8 cellular contexts compared by ENCODE assay signal in the genomic region with DNA sequence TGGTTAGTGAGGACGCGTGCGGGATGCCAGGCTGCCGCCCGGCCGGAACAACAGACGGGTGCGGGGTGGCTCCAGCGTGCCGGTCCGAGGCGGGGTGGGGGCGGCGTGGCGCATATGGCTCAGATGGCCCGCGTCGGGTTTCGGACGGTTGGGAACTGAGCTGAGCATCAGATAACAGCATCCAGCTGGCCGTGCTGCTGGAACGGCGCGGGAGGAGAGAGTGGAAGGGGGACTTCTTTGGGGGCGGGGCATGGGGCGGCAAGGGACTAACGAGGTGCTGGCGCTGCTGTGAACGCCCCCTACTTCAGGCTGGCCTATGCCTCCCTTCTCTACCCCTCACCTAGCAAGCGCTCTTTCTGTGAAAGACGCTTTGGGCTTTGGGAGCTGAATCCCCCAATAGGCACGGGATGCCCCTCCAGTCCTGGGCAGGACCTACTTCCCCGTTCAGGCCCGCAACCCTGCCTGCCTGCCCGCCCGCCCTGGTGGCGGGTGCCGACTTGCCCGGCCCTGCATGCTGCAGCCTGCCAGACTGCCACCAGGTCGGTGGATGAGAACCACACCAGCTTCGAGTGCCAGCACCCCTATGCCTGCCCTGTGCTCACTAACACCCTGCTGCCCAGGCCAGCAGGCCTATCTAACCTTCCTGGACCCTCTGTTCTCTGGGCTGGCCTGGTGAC. TPM values are rescaled to one million over a fixed set of nuclear protein-coding genes. Genes with fewer than 3 reads are reported as not detected.
DNase-seq lines count a peak whose midpoint lies in the region; ATAC-seq, FAIRE-seq and TF ChIP-seq lines count a peak whose summit lies in the region.

No MANE protein-coding gene starts in this region.

- H3K9me1 ChIP-seq in IMR-90 (ENCODE audit: insufficient read depth, low read length), result peaks cover 11% of the 10 kb centered on the region; the same call in 1 of the 2 replicates

- no peaks in the 10 kb centered on the region; the same call in 1 of the 2 replicates for H3K36me3 ChIP-seq in IMR-90 (ENCODE audit: control insufficient read depth, insufficient read depth, low read length)
- H3K36me3 ChIP-seq in right lobe of liver, result no peaks in the 10 kb centered on the region
- H3K36me3 ChIP-seq in stomach, result peaks cover 0 to 13% (median 3%) of the 10 kb centered on the region in 4 donors

- peak overlapping the region; percentile 83 for H3K14ac ChIP-seq in IMR-90 (replicated peaks; ENCODE audit: low read depth, low read length)

- TF ChIP-seq EP300 in A549 (IDR thresholded peaks at IDR 0.05), result no peak
- TF ChIP-seq EP300 in stomach (IDR thresholded peaks at IDR 0.05), result no peak

- peak overlapping the region; percentile 86 for H3K4ac ChIP-seq in IMR-90 (ENCODE audit: low read depth, low read length)

- H3K9me3 ChIP-seq in A549 (no peaks in the 10 kb centered on the region), IMR-90 (ENCODE audit: control insufficient read depth, insufficient read depth, low read length) (no peaks in the 10 kb centered on the region), right lobe of liver (no peaks in the 10 kb centered on the region), stomach (no peaks in the 10 kb centered on the region)

- H2AK5ac ChIP-seq in IMR-90 (ENCODE audit: low read depth, low read length), result peak overlapping the region; percentile 10

- dilution Hi-C loops in IMR-90 (cut with HindIII; ENCODE audit: low sequenced_read_pairs, unreplicated experiment), result no loop called here

- H2BK15ac ChIP-seq in IMR-90 (ENCODE audit: low read depth, low read length), result no peak overlapping the region

- no peak overlapping the region for H2BK20ac ChIP-seq in IMR-90 (ENCODE audit: low read depth, low read length)

- peak overlapping the region; percentile 76 to 88; a peak in 5 of 6 replicates for H3K27ac ChIP-seq in A549
- peak overlapping the region; percentile 81 for H3K27ac ChIP-seq in IMR-90 (ENCODE audit: insufficient read depth, low read length)
- peak overlapping the region; percentile 42 to 69 (median 63) for H3K27ac ChIP-seq in right lobe of liver
- H3K27ac ChIP-seq in stomach, result peak overlapping the region; percentile 77 to 94 (median 89)

- H3K9ac ChIP-seq in IMR-90 (ENCODE audit: low read depth, low read length), result peak overlapping the region; percentile 72

- H4K20me1 ChIP-seq in IMR-90 (ENCODE audit: insufficient read depth, low read length), result no peaks in the 10 kb centered on the region

- BruUV-seq in IMR-90 (replicated peaks; lab: Mats Ljungman, UMichigan), result no TSS peak

- H3K79me1 ChIP-seq in IMR-90 (ENCODE audit: low read depth in 1 of 2, low read length in 2 of 2), result peaks cover 0 to 9% of the 10 kb centered on the region in 2 experiments; a peak in 1 of 4 replicates

- no peak overlapping the region for H3K56ac ChIP-seq in IMR-90 (ENCODE audit: extremely low read depth, insufficient read depth, low read length)

- H3K18ac ChIP-seq in IMR-90 (ENCODE audit: low read depth, low read length), result peak overlapping the region; percentile 44; the same call in 1 of the 2 replicates

- H3K23ac ChIP-seq in IMR-90 (ENCODE audit: low read depth, low read length), result peak overlapping the region; percentile 83

- peak overlapping the region; percentile 80 for H3K4me3 ChIP-seq in A549
- H3K4me3 ChIP-seq in IMR-90 (ENCODE audit: insufficient read depth, low read depth, low read length), result peak overlapping the region; percentile 79
- peak overlapping the region; percentile 67 to 97 (median 69) for H3K4me3 ChIP-seq in right lobe of liver
- H3K4me3 ChIP-seq in stomach, result peak overlapping the region; percentile 83 to 89 (median 86)

- CTCF ChIA-PET in A549 (lab: Yijun Ruan, JAX) (interaction anchor here (0.5 to 8.6 kb wide), 25 partner anchors 8 to 386 kb away, joined by 3 to 119 read pairs (median 6); partner anchors contain the start of genes MON1A and UBA7), IMR-90 (lab: Yijun Ruan, JAX) (interaction anchor here (1.1 to 4.6 kb wide), 9 partner anchors 11 to 103 kb away, joined by 3 to 33 read pairs (median 5); partner anchors contain the start of gene UBA7)

- in situ Hi-C loops in IMR-90 (cut with MboI; ENCODE audit: low sequenced_read_pairs), result no loop called here

- peak overlapping the region; percentile 97 for H2AFZ ChIP-seq in IMR-90 (replicated peaks; ENCODE audit: low read length, poor library complexity)

- H4K5ac ChIP-seq in IMR-90 (ENCODE audit: low read depth, low read length), result 0 out of 2 replicates have a peak overlapping the region, but pooled peaks have one; percentile 21

- no peak for TF ChIP-seq CTCF in A549 (IDR thresholded peaks at IDR 0.05)
- no peak for TF ChIP-seq CTCF in IMR-90 (conservative IDR thresholded peaks at IDR 0.05; ENCODE audit: low read depth, low read length)
- TF ChIP-seq CTCF in right lobe of liver (IDR thresholded peaks at IDR 0.05), result no peak
- no peak for TF ChIP-seq CTCF in stomach (IDR thresholded peaks at IDR 0.05)

- H2BK5ac ChIP-seq in IMR-90 (ENCODE audit: low read depth, low read length, poor library complexity, severe bottlenecking), result peak overlapping the region; percentile 42

- H4K91ac ChIP-seq in IMR-90 (ENCODE audit: insufficient read depth, low read depth, low read length), result no peak overlapping the region; the same call in 1 of the 2 replicates

- no peaks in the 10 kb centered on the region for H3K27me3 ChIP-seq in IMR-90 (ENCODE audit: control insufficient read depth, insufficient read depth, low read length)
- no peaks in the 10 kb centered on the region for H3K27me3 ChIP-seq in right lobe of liver
- no peaks in the 10 kb centered on the region for H3K27me3 ChIP-seq in stomach

- peak overlapping the region; percentile 32; the same call in 1 of the 2 replicates for H2BK120ac ChIP-seq in IMR-90 (ENCODE audit: low read depth, low read length)

- no peak for FAIRE-seq in A549 (lab: Jason Lieb, UNC)

- DNase-seq in A549 (ENCODE audit: low read depth in 1 of 2, low spot score in 1 of 2) (no peak), IMR-90 (peak; percentile 39), T-helper 9 cell (peak; percentile 52), cerebellar cortex (ENCODE audit: low spot score) (peak; percentile 29), right lobe of liver (peak in 1 of 3 donors; percentile 56), stomach (no peak), NCI-H2107 (lab: John Stamatoyannopoulos, UW) (no peak)

- no peak for TF ChIP-seq RAD21 in A549 (conservative IDR thresholded peaks at IDR 0.05 in 1 of 2, IDR thresholded peaks at IDR 0.05 in 1 of 2)
- no peak for TF ChIP-seq RAD21 in IMR-90 (IDR thresholded peaks at IDR 0.05; ENCODE audit: low read length)

- TF ChIP-seq POLR2A in A549 (IDR thresholded peaks at IDR 0.05; ENCODE audit: low read length) (no peak), IMR-90 (IDR thresholded peaks at IDR 0.05; ENCODE audit: low read depth, low read length) (no peak), right lobe of liver (IDR thresholded peaks at IDR 0.05) (no peak), stomach (IDR thresholded peaks at IDR 0.05) (no peak)

- H3K4me1 ChIP-seq in A549 (peaks cover 14% of the 10 kb centered on the region), IMR-90 (ENCODE audit: control insufficient read depth, insufficient read depth, low read length) (peaks cover 36% of the 10 kb centered on the region), right lobe of liver (peaks cover 0 to 8% (median 0%) of the 10 kb centered on the region in 4 donors), stomach (peaks cover 40 to 74% (median 59%) of the 10 kb centered on the region in 4 donors)

- POLR2A ChIA-PET in A549 (lab: Yijun Ruan, JAX) (interaction anchor here (0.7 to 2.1 kb wide), 4 partner anchors 16 to 137 kb away, joined by 3 to 12 read pairs (median 3); partner anchors contain the start of gene IP6K1), IMR-90 (lab: Charles Lee; ENCODE audit: unreplicated experiment) (interaction anchor here (0.6 to 1.5 kb wide), 4 partner anchors 10 to 769 kb away, joined by 4 to 9 read pairs (median 6); partner anchors contain the start of genes IP6K1 and UBA7)

- H4K8ac ChIP-seq in IMR-90 (ENCODE audit: low read depth in 2 of 2, low read length in 2 of 2), result peak overlapping the region; percentile 65 to 82; a peak in 3 of 4 replicates

- peak overlapping the region; percentile 81 for H3K4me2 ChIP-seq in A549
- H3K4me2 ChIP-seq in IMR-90 (ENCODE audit: low read depth, low read length), result peak overlapping the region; percentile 98

- H2AK9ac ChIP-seq in IMR-90 (replicated peaks; ENCODE audit: low read depth, low read length, poor library complexity), result peak overlapping the region; percentile 93

- 29% methylated on average over 6 of the region's 41 CpGs for WGBS in A549 (ENCODE audit: missing lambda C conversion rate)
- WGBS in IMR-90 (ENCODE audit: extremely low coverage in 2 of 2, insufficient read length in 1 of 2), 2 experiments, result 2% methylated on average over 20 of the region's 41 CpGs; no CpG with 5 or more reads in 1 of the 2 experiments
- 8% methylated on average over 5 of the region's 41 CpGs for WGBS in right lobe of liver (ENCODE audit: insufficient coverage, low coverage, low lambda C conversion rate, missing lambda C conversion rate)
- 0 to 4% (median 3%) methylated on average over 14 to 41 of the region's 41 CpGs for WGBS in stomach, 5 donors

- intact Hi-C loops in IMR-90 (cut with micrococcal nuclease), result loop anchor here (5.0 kb wide), 1 partner anchor 289 kb away; no protein-coding TSS in a partner anchor
- intact Hi-C loops in right lobe of liver (cut with DNase I), result loop anchor here (5.0 to 10.0 kb wide), 3 partner anchors 34 to 101 kb away; partner anchors contain the start of gene MST1R (in 1 of the 2)
- intact Hi-C loops in stomach (cut with DNase I; ENCODE audit: low total_unique reads), result loop anchor here (2.0 kb wide), 1 partner anchor 35 kb away; no protein-coding TSS in a partner anchor

- ATAC-seq in A549 (peak; percentile 44 to 51), GM18511 (IDR thresholded peaks at IDR 0.05; ENCODE audit: unreplicated experiment) (peak; percentile 11), IMR-90 (ENCODE audit: low read depth) (peak; percentile 28), right lobe of liver (no peak)

RNA-seq across cellular contexts. Expression of gene INKA1, which starts 0.5 kb away (rescaled TPM):
- polyA plus RNA-seq in A549 (2011; rRNA removed) (0.21 and 0.39 TPM in 2 replicates), A549 (2017; fragmentation: RNase III; extraction: RNeasy Plus Mini Kit Qiagen cat#74134 plus additional on column Dnase treatment) (0.51 to 0.75 TPM (median 0.74 TPM) in 3 replicates), IMR-90 (2012; rRNA removed) (4.5 and 5.4 TPM in 2 replicates), stomach (10 to 100 TPM in 1 of 3 donors, 1 to 10 TPM in 2; 4.4 to 15.0 (median 5.5) TPM)
- 1.2 and 1.3 TPM in 2 replicates for polyA plus RNA-seq in A549 (2012; cell fraction: cytosol; rRNA removed)
- polyA plus RNA-seq in A549 (2012; cell fraction: nucleus; rRNA removed), result 0.83 and 0.89 TPM in 2 replicates
- 0.44 TPM in 1 of 2 replicates, not detected in the other for polyA minus RNA-seq in A549 (2011; rRNA and poly(A)+ RNA removed)
- total RNA-seq in IMR-90 (2012; rRNA removed) (2.3 and 2.8 TPM in 2 replicates), right lobe of liver (1 to 10 TPM in 1 of 6 experiments, under 1 TPM in 5; 0.46 to 1.2 (median 0.73) TPM), stomach (1 to 10 TPM in 3 of 5 donors, not detected in 2; 1.8 to 3.3 (median 2.3) TPM)
- 3.7 and 5.2 TPM in 2 replicates for polyA plus RNA-seq in IMR-90 (2012; cell fraction: cytosol; rRNA removed)
- 1.5 and 3.6 TPM in 2 replicates for polyA plus RNA-seq in IMR-90 (2012; cell fraction: nucleus; rRNA removed; ENCODE audit: low replicate concordance)

RNA-seq across cellular contexts. Expression of gene CDHR4, which starts 3.9 kb away (rescaled TPM):
- polyA plus RNA-seq in A549 (2011; rRNA removed), result 0.54 and 0.71 TPM in 2 replicates
- polyA plus RNA-seq in A549 (2012; cell fraction: cytosol; rRNA removed), result 0.66 and 0.73 TPM in 2 replicates
- 9.8 and 13.2 TPM in 2 replicates for polyA plus RNA-seq in A549 (2012; cell fraction: nucleus; rRNA removed)
- polyA plus RNA-seq in A549 (2017; fragmentation: RNase III; extraction: RNeasy Plus Mini Kit Qiagen cat#74134 plus additional on column Dnase treatment), result 0.52 to 1.1 TPM (median 0.66 TPM) in 3 replicates
- 0.73 and 1.2 TPM in 2 replicates for polyA minus RNA-seq in A549 (2011; rRNA and poly(A)+ RNA removed)
- not detected in 2 replicates for total RNA-seq in IMR-90 (2012; rRNA removed)
- 0.07 TPM in 1 of 2 replicates, not detected in the other for polyA plus RNA-seq in IMR-90 (2012; rRNA removed)
- polyA plus RNA-seq in IMR-90 (2012; cell fraction: cytosol; rRNA removed), result 0.03 TPM in 1 of 2 replicates, not detected in the other
- polyA plus RNA-seq in IMR-90 (2012; cell fraction: nucleus; rRNA removed; ENCODE audit: low replicate concordance), result 0.76 and 2.0 TPM in 2 replicates
- total RNA-seq in right lobe of liver, result not detected
- under 1 TPM in 2 of 5 donors, not detected in 3; under 0.01 to 0.73 TPM for total RNA-seq in stomach
- under 1 TPM in 1 of 3 donors, not detected in 2; 0.18 TPM for polyA plus RNA-seq in stomach

RNA-seq across cellular contexts. Expression of gene UBA7, which starts 10.2 kb away (rescaled TPM):
- polyA plus RNA-seq in A549 (2011; rRNA removed) (0.22 and 0.33 TPM in 2 replicates), A549 (2017; fragmentation: RNase III; extraction: RNeasy Plus Mini Kit Qiagen cat#74134 plus additional on column Dnase treatment) (0.54 to 0.63 TPM (median 0.62 TPM) in 3 replicates), IMR-90 (2012; rRNA removed) (57.0 and 57.8 TPM in 2 replicates), stomach (10 to 100 TPM; 27.2 to 56.2 (median 30.2) TPM)
- 0.28 and 0.52 TPM in 2 replicates for polyA plus RNA-seq in A549 (2012; cell fraction: cytosol; rRNA removed)
- polyA plus RNA-seq in A549 (2012; cell fraction: nucleus; rRNA removed), result 7.7 and 8.5 TPM in 2 replicates
- 0.88 and 0.91 TPM in 2 replicates for polyA minus RNA-seq in A549 (2011; rRNA and poly(A)+ RNA removed)
- total RNA-seq in IMR-90 (2012; rRNA removed) (15.3 and 18.6 TPM in 2 replicates), right lobe of liver (10 to 100 TPM; 16.4 to 39.1 (median 28.5) TPM), stomach (100 to 1,000 TPM in 1 of 5 donors, 10 to 100 TPM in 4; 36.2 to 250 (median 76.3) TPM)
- polyA plus RNA-seq in IMR-90 (2012; cell fraction: cytosol; rRNA removed), result 15.4 and 23.7 TPM in 2 replicates
- 627 and 1,170 TPM in 2 replicates for polyA plus RNA-seq in IMR-90 (2012; cell fraction: nucleus; rRNA removed; ENCODE audit: low replicate concordance)

RNA-seq across cellular contexts. Expression of gene IP6K1, which starts 17.3 kb away (rescaled TPM):
- polyA plus RNA-seq in A549 (2011; rRNA removed), result 22.2 and 28.9 TPM in 2 replicates
- 15.8 and 20.0 TPM in 2 replicates for polyA plus RNA-seq in A549 (2012; cell fraction: cytosol; rRNA removed)
- polyA plus RNA-seq in A549 (2012; cell fraction: nucleus; rRNA removed), result 33.9 and 36.7 TPM in 2 replicates
- polyA plus RNA-seq in A549 (2017; fragmentation: RNase III; extraction: RNeasy Plus Mini Kit Qiagen cat#74134 plus additional on column Dnase treatment), result 15.2 to 16.3 TPM (median 16.2 TPM) in 3 replicates
- polyA minus RNA-seq in A549 (2011; rRNA and poly(A)+ RNA removed), result 75.4 and 78.6 TPM in 2 replicates
- total RNA-seq in IMR-90 (2012; rRNA removed), result 28.6 and 28.7 TPM in 2 replicates
- 28.3 and 31.2 TPM in 2 replicates for polyA plus RNA-seq in IMR-90 (2012; rRNA removed)
- 21.4 and 28.9 TPM in 2 replicates for polyA plus RNA-seq in IMR-90 (2012; cell fraction: cytosol; rRNA removed)
- 31.3 and 54.5 TPM in 2 replicates for polyA plus RNA-seq in IMR-90 (2012; cell fraction: nucleus; rRNA removed; ENCODE audit: low replicate concordance)
- total RNA-seq in right lobe of liver, result 10 to 100 TPM; 12.6 to 19.6 (median 16.2) TPM
- total RNA-seq in stomach, result 10 to 100 TPM; 16.8 to 68.3 (median 36.4) TPM
- 10 to 100 TPM in 2 of 3 donors, 1 to 10 TPM in 1; 7.7 to 16.1 (median 11.5) TPM for polyA plus RNA-seq in stomach

RNA-seq across cellular contexts. Expression of gene TRAIP, which starts 52.8 kb away (rescaled TPM):
- polyA plus RNA-seq in A549 (2011; rRNA removed), result 10.2 and 10.7 TPM in 2 replicates
- polyA plus RNA-seq in A549 (2012; cell fraction: cytosol; rRNA removed), result 21.9 and 22.1 TPM in 2 replicates
- polyA plus RNA-seq in A549 (2012; cell fraction: nucleus; rRNA removed), result 73.2 and 74.9 TPM in 2 replicates
- polyA plus RNA-seq in A549 (2017; fragmentation: RNase III; extraction: RNeasy Plus Mini Kit Qiagen cat#74134 plus additional on column Dnase treatment), result 10.7 to 11.9 TPM (median 11.5 TPM) in 3 replicates
- polyA minus RNA-seq in A549 (2011; rRNA and poly(A)+ RNA removed), result 14.8 and 18.7 TPM in 2 replicates
- total RNA-seq in IMR-90 (2012; rRNA removed), result 5.3 and 6.3 TPM in 2 replicates
- 9.2 and 10.0 TPM in 2 replicates for polyA plus RNA-seq in IMR-90 (2012; rRNA removed)
- 3.3 and 4.5 TPM in 2 replicates for polyA plus RNA-seq in IMR-90 (2012; cell fraction: cytosol; rRNA removed)
- polyA plus RNA-seq in IMR-90 (2012; cell fraction: nucleus; rRNA removed; ENCODE audit: low replicate concordance), result 22.2 and 30.7 TPM in 2 replicates
- total RNA-seq in right lobe of liver, result 1 to 10 TPM in 3 of 6 experiments, under 1 TPM in 3; 0.55 to 3.1 (median 0.98) TPM
- total RNA-seq in stomach, result 1 to 10 TPM in 3 of 5 donors, not detected in 2; 2.3 to 7.0 (median 2.8) TPM
- polyA plus RNA-seq in stomach, result 1 to 10 TPM; 1.5 to 4.3 (median 2.0) TPM

Comparison
In these comparisons a context has a peak if more than half of its experiments do, and no peak if none do; other contexts are left out.
1. ATAC-seq: peak in A549 (2 of 2), GM18511 (single experiment) and IMR-90 (single experiment); none in right lobe of liver (0 of 4).
2. DNase-seq: peak in IMR-90 (single experiment), T-helper 9 cell (single experiment) and cerebellar cortex (single experiment); none in A549 (0 of 2), stomach (single experiment) and NCI-H2107 (single experiment).
3. Peak in every context shown above with its lines, with median percentiles within 50 percentile points of each other: H3K27ac ChIP-seq and H3K4me3 ChIP-seq.